33 cellular contexts compared by ENCODE assay signal in genomic region chr2:188394931-188395330, GRCh38.
"Had no signal": no experiment of that assay in that cellular context is flagged by ENCODE, and none has a peak within 500 bp of the region (broad histone marks: within the 10 kb centered on the region; RNA-seq: fewer than 3 reads in every experiment).

No MANE protein-coding gene starts in this region.

- ATAC-seq: activated CD4-positive, alpha-beta T cell treated with anti-CD3 and anti-CD28 coated beads for 36 hours; activated CD8-positive, alpha-beta memory T cell treated with anti-CD3 and anti-CD28 coated beads, Interleukin-2, amount 10 ng/mL, durations not matched to agents 7 days and 5 days; activated CD8-positive, alpha-beta T cell treated with anti-CD3 and anti-CD28 coated beads, Interleukin-2, amount 10 ng/mL, durations not matched to agents 7 days and 5 days; activated naive CD4-positive, alpha-beta T cell treated with anti-CD3 and anti-CD28 coated beads, Interleukin-2, amount 50 U/mL, for 72 hours; activated T-cell treated with anti-CD3 and anti-CD28 coated beads, Interleukin-2, amount 50 U/mL, for 72 hours; effector memory CD8-positive, alpha-beta T cell; gastroesophageal sphincter; T-helper 17 cell had no signal

- H3K36me3 ChIP-seq: ascending aorta, brain microvascular endothelial cell, gastroesophageal sphincter, WERI-Rb-1 had no signal

- DNase-seq: activated CD4-positive, alpha-beta memory T cell treated with anti-CD3 and anti-CD28 coated beads for 36 hours; activated CD4-positive, alpha-beta T cell treated with anti-CD3 and anti-CD28 coated beads for 36 hours; activated CD4-positive, alpha-beta T cell treated with anti-CD3 and anti-CD28 coated beads, Interleukin-2, amount 10 ng/mL, durations not matched to agents 24 days and 14 days; activated CD4-positive, CD25-positive, alpha-beta regulatory T cell; activated CD4-positive, CD25-positive, alpha-beta regulatory T cell treated with anti-CD3 and anti-CD28 coated beads, Interleukin-2, amount 50 U/mL, for 72 hours; activated CD8-positive, alpha-beta memory T cell treated with anti-CD3 and anti-CD28 coated beads, Interleukin-2, amount 10 ng/mL, durations not matched to agents 7 days and 5 days; activated CD8-positive, alpha-beta memory T cell treated with anti-CD3 and anti-CD28 coated beads, Interleukin-2, amount 50 U/mL, for 4 hours; activated CD8-positive, alpha-beta T cell treated with anti-CD3 and anti-CD28 coated beads, Interleukin-2, amount 10 ng/mL, durations not matched to agents 7 days and 5 days; activated gamma-delta T cell; activated naive CD4-positive, alpha-beta T cell; activated naive CD4-positive, alpha-beta T cell treated with anti-CD3 and anti-CD28 coated beads, Interleukin-2, amount 10 ng/mL, durations not matched to agents 7 days and 5 days; activated naive CD8-positive, alpha-beta T cell treated with anti-CD3 and anti-CD28 coated beads, Interleukin-2, amount 10 ng/mL, durations not matched to agents 7 days and 5 days; activated T-cell treated with anti-CD3 and anti-CD28 coated beads, Interleukin-2, amount 50 U/mL, for 1 hour; activated T-cell treated with anti-CD3 and anti-CD28 coated beads, Interleukin-2, amount 50 U/mL, for 72 hours; brain microvascular endothelial cell; caudate nucleus; cortex of kidney; dermis blood vessel endothelial cell; effector CD4-positive, alpha-beta T cell; effector memory CD8-positive, alpha-beta T cell; erythroblast; esophagus squamous epithelium; foreskin melanocyte; T-helper 1 cell; T-helper 17 cell; T1000; WERI-Rb-1 had no signal

- H3K27me3 Mint-ChIP-seq: activated CD4-positive, alpha-beta memory T cell treated with anti-CD3 and anti-CD28 coated beads for 36 hours; activated CD4-positive, alpha-beta T cell treated with anti-CD3 and anti-CD28 coated beads, Interleukin-2, amount 10 ng/mL, durations not matched to agents 24 days and 14 days; activated CD8-positive, alpha-beta memory T cell treated with anti-CD3 and anti-CD28 coated beads, Interleukin-2, amount 10 ng/mL, durations not matched to agents 7 days and 5 days; activated naive CD4-positive, alpha-beta T cell treated with anti-CD3 and anti-CD28 coated beads, Interleukin-2, amount 10 ng/mL, durations not matched to agents 7 days and 5 days; activated naive CD8-positive, alpha-beta T cell treated with anti-CD3 and anti-CD28 coated beads, Interleukin-2, amount 10 ng/mL, durations not matched to agents 7 days and 5 days; effector memory CD8-positive, alpha-beta T cell had no signal

- H3K4me3 ChIP-seq: ascending aorta, esophagus squamous epithelium, gastroesophageal sphincter had no signal

- H3K27ac ChIP-seq: ascending aorta, brain microvascular endothelial cell, esophagus squamous epithelium, gastroesophageal sphincter, WERI-Rb-1 had no signal

- H3K27me3 ChIP-seq: ascending aorta, brain microvascular endothelial cell, esophagus squamous epithelium, gastroesophageal sphincter had no signal

- FAIRE-seq: bronchial epithelial cell, colon had no signal

- H3K27ac Mint-ChIP-seq: activated CD4-positive, alpha-beta memory T cell treated with anti-CD3 and anti-CD28 coated beads for 36 hours; activated CD4-positive, alpha-beta T cell treated with anti-CD3 and anti-CD28 coated beads for 36 hours; activated CD4-positive, alpha-beta T cell treated with anti-CD3 and anti-CD28 coated beads, Interleukin-2, amount 10 ng/mL, durations not matched to agents 24 days and 14 days; activated CD8-positive, alpha-beta memory T cell treated with anti-CD3 and anti-CD28 coated beads, Interleukin-2, amount 10 ng/mL, durations not matched to agents 7 days and 5 days; activated CD8-positive, alpha-beta T cell treated with anti-CD3 and anti-CD28 coated beads, Interleukin-2, amount 10 ng/mL, durations not matched to agents 7 days and 5 days; activated naive CD4-positive, alpha-beta T cell treated with anti-CD3 and anti-CD28 coated beads, Interleukin-2, amount 10 ng/mL, durations not matched to agents 7 days and 5 days; activated naive CD4-positive, alpha-beta T cell treated with anti-CD3 and anti-CD28 coated beads, Interleukin-2, amount 50 U/mL, for 72 hours; activated naive CD8-positive, alpha-beta T cell treated with anti-CD3 and anti-CD28 coated beads, Interleukin-2, amount 10 ng/mL, durations not matched to agents 7 days and 5 days; activated T-cell treated with anti-CD3 and anti-CD28 coated beads, Interleukin-2, amount 50 U/mL, for 72 hours; effector memory CD8-positive, alpha-beta T cell; T-helper 17 cell; T-helper 2 cell treated with Interferon-gamma antibody and Interleukin-4, amounts not matched to agents 5 μg/mL and 100 μg/mL, for 36 hours had no signal

- H3K9me3 ChIP-seq: esophagus squamous epithelium, gastroesophageal sphincter had no signal

- H3K4me1 Mint-ChIP-seq: activated CD4-positive, alpha-beta T cell treated with anti-CD3 and anti-CD28 coated beads for 36 hours; activated CD4-positive, alpha-beta T cell treated with anti-CD3 and anti-CD28 coated beads, Interleukin-2, amount 10 ng/mL, durations not matched to agents 24 days and 14 days; activated CD8-positive, alpha-beta memory T cell treated with anti-CD3 and anti-CD28 coated beads, Interleukin-2, amount 10 ng/mL, durations not matched to agents 7 days and 5 days; activated naive CD4-positive, alpha-beta T cell treated with anti-CD3 and anti-CD28 coated beads, Interleukin-2, amount 10 ng/mL, durations not matched to agents 7 days and 5 days; activated naive CD8-positive, alpha-beta T cell treated with anti-CD3 and anti-CD28 coated beads, Interleukin-2, amount 10 ng/mL, durations not matched to agents 7 days and 5 days; T-helper 17 cell had no signal

- H3K9me3 Mint-ChIP-seq: activated CD4-positive, alpha-beta memory T cell treated with anti-CD3 and anti-CD28 coated beads for 36 hours; activated CD4-positive, alpha-beta T cell treated with anti-CD3 and anti-CD28 coated beads, Interleukin-2, amount 10 ng/mL, durations not matched to agents 24 days and 14 days; activated naive CD4-positive, alpha-beta T cell treated with anti-CD3 and anti-CD28 coated beads, Interleukin-2, amount 10 ng/mL, durations not matched to agents 7 days and 5 days; activated naive CD8-positive, alpha-beta T cell treated with anti-CD3 and anti-CD28 coated beads, Interleukin-2, amount 10 ng/mL, durations not matched to agents 7 days and 5 days had no signal

- H3K4me3 Mint-ChIP-seq: activated CD4-positive, alpha-beta memory T cell treated with anti-CD3 and anti-CD28 coated beads for 36 hours; activated CD4-positive, alpha-beta T cell treated with anti-CD3 and anti-CD28 coated beads for 36 hours; activated CD4-positive, alpha-beta T cell treated with anti-CD3 and anti-CD28 coated beads, Interleukin-2, amount 10 ng/mL, durations not matched to agents 24 days and 14 days; activated CD8-positive, alpha-beta memory T cell treated with anti-CD3 and anti-CD28 coated beads, Interleukin-2, amount 10 ng/mL, durations not matched to agents 7 days and 5 days; activated CD8-positive, alpha-beta T cell treated with anti-CD3 and anti-CD28 coated beads, Interleukin-2, amount 10 ng/mL, durations not matched to agents 7 days and 5 days; activated naive CD4-positive, alpha-beta T cell treated with anti-CD3 and anti-CD28 coated beads, Interleukin-2, amount 10 ng/mL, durations not matched to agents 7 days and 5 days; activated naive CD8-positive, alpha-beta T cell treated with anti-CD3 and anti-CD28 coated beads, Interleukin-2, amount 10 ng/mL, durations not matched to agents 7 days and 5 days; activated T-cell treated with anti-CD3 and anti-CD28 coated beads, Interleukin-2, amount 50 U/mL, for 72 hours; effector memory CD8-positive, alpha-beta T cell; T-helper 17 cell; T-helper 2 cell treated with Interferon-gamma antibody and Interleukin-4, amounts not matched to agents 5 μg/mL and 100 μg/mL, for 36 hours had no signal

- H3K4me1 ChIP-seq: esophagus squamous epithelium, gastroesophageal sphincter had no signal
